In the genomic region with DNA sequence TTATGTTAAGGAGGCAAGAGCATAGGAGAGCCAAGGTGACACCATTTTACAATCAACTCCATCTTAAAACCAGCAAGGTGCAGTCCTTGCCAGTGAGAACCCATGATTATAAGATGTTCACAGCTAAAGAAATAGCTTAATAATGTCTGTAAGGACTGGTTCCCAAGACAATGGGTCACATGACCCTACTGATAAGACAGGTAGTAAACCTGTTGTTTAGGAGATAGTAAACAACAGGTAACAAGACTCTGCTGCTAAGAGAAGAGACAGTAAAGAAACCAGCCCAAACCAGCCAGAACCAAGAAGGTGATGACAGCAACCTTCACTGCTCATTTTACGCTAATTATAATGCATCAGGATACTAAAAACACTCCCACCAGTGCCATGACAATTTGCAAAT, we compare ENCODE assay signal across 24 cellular contexts.
"Had no signal": no experiment of that assay in that cellular context is flagged by ENCODE, and none has a peak within 500 bp of the region (broad histone marks: within the 10 kb centered on the region; RNA-seq: fewer than 3 reads in every experiment).

No MANE protein-coding gene starts in this region.

- H3K4me3 ChIP-seq: gastrocnemius medialis, lower lobe of right lung, mucosa of descending colon, prostate gland, right atrium auricular region, smooth muscle cell, suprapubic skin, transverse colon, vagina had no signal

- H3K9me3 ChIP-seq: gastrocnemius medialis, lower lobe of right lung, mucosa of descending colon, neutrophil, prostate gland, right atrium auricular region, suprapubic skin, transverse colon, vagina had no signal

- H3K27ac ChIP-seq: gastrocnemius medialis, lower lobe of right lung, neutrophil, parathyroid adenoma, prostate gland, right atrium auricular region, suprapubic skin, transverse colon, vagina had no signal

- H3K4me2 ChIP-seq: smooth muscle cell had no signal

- H3K79me2 ChIP-seq: parathyroid adenoma had no signal

- H3K4me1 ChIP-seq: gastrocnemius medialis, lower lobe of right lung, parathyroid adenoma, prostate gland, right atrium auricular region, suprapubic skin, transverse colon, vagina had no signal

- H3K36me3 ChIP-seq: gastrocnemius medialis, lower lobe of right lung, neutrophil, prostate gland, right atrium auricular region, suprapubic skin, transverse colon, vagina had no signal

- H3K9ac ChIP-seq: parathyroid adenoma had no signal

- H2AFZ ChIP-seq: parathyroid adenoma had no signal

- H3K27me3 ChIP-seq: gastrocnemius medialis, neutrophil, right atrium auricular region, suprapubic skin, transverse colon, vagina had no signal

- FAIRE-seq: keratinocyte had no signal

- DNase-seq: cortex of kidney; effector memory CD8-positive, alpha-beta T cell; foreskin fibroblast; gastrocnemius medialis; head of caudate nucleus; left ventricle myocardium superior; lower lobe of right lung; mucosa of descending colon; naive B cell; stimulated activated CD4-positive, alpha-beta T cell treated with anti-CD3 and anti-CD28 coated beads, Interleukin-12 subunit alpha, Interleukin-12 subunit beta, amount 100 ng/mL, for 4 hours; stimulated activated CD4-positive, alpha-beta T cell treated with anti-CD3 and anti-CD28 coated beads, Interleukin-1b, Interleukin-23, amount 100 ng/mL, for 48 hours; stimulated activated CD4-positive, alpha-beta T cell treated with anti-CD3 and anti-CD28 coated beads, Interleukin-4, amount 100 ng/mL, for 1 hour; stimulated activated CD8-positive, alpha-beta memory T cell treated with anti-CD3 and anti-CD28 coated beads, Interleukin-4, amount 100 ng/mL, for 48 hours; stimulated activated naive CD4-positive, alpha-beta T cell; stimulated activated naive CD8-positive, alpha-beta T cell treated with anti-CD3 and anti-CD28 coated beads, Interleukin-15, amount 100 ng/mL, for 72 hours; transverse colon had no signal
